Comparison of ENCODE assay signal across 13 cellular contexts in genomic region chr15:65883571-65883970, GRCh38.
"Had no signal": no experiment of that assay in that cellular context is flagged by ENCODE, and none has a peak within 500 bp of the region (broad histone marks: within the 10 kb centered on the region; RNA-seq: fewer than 3 reads in every experiment).

No MANE protein-coding gene starts in this region.

- H3K4me1 Mint-ChIP-seq: neural progenitor cell had no signal

- H3K36me3 ChIP-seq: uterus had no signal

- H3K4me3 ChIP-seq: ascending aorta, esophagus squamous epithelium, left lung, neural progenitor cell, pancreas, uterus had no signal

- H3K27me3 ChIP-seq: ascending aorta, esophagus squamous epithelium, left lung, neural progenitor cell, pancreas, uterus had no signal

- H3K27ac Mint-ChIP-seq: neural progenitor cell had no signal

- ATAC-seq: left lung; pancreas; stimulated activated naive CD8-positive, alpha-beta T cell treated with anti-CD3 and anti-CD28 coated beads, Interleukin-15, amount 100 ng/mL, for 72 hours had no signal

- DNase-seq: activated CD4-positive, alpha-beta T cell treated with anti-CD3 and anti-CD28 coated beads, Interleukin-2, amount 10 ng/mL, durations not matched to agents 7 days and 5 days; activated effector memory CD4-positive, alpha-beta T cell treated with anti-CD3 and anti-CD28 coated beads, Interleukin-2, amount 50 U/mL, for 16 hours; activated T-cell treated with anti-CD3 and anti-CD28 coated beads for 4 hours; esophagus squamous epithelium; foreskin fibroblast; head of caudate nucleus; left lung; pancreas; stimulated activated CD4-positive, alpha-beta T cell treated with anti-CD3 and anti-CD28 coated beads, Interleukin-2, amount 100 ng/mL, for 48 hours; stimulated activated naive CD8-positive, alpha-beta T cell treated with anti-CD3 and anti-CD28 coated beads, Interleukin-15, amount 100 ng/mL, for 72 hours; uterus had no signal

- H3K4me3 Mint-ChIP-seq: activated CD4-positive, alpha-beta T cell treated with anti-CD3 and anti-CD28 coated beads, Interleukin-2, amount 10 ng/mL, durations not matched to agents 7 days and 5 days; neural progenitor cell; stimulated activated naive CD8-positive, alpha-beta T cell treated with anti-CD3 and anti-CD28 coated beads, Interleukin-15, amount 100 ng/mL, for 72 hours had no signal

- H3K4me1 ChIP-seq: ascending aorta, neural progenitor cell, uterus had no signal

- H3K9me3 Mint-ChIP-seq: activated CD4-positive, alpha-beta T cell treated with anti-CD3 and anti-CD28 coated beads, Interleukin-2, amount 10 ng/mL, durations not matched to agents 7 days and 5 days; neural progenitor cell; stimulated activated naive CD8-positive, alpha-beta T cell treated with anti-CD3 and anti-CD28 coated beads, Interleukin-15, amount 100 ng/mL, for 72 hours had no signal

- H3K27me3 Mint-ChIP-seq: activated CD4-positive, alpha-beta T cell treated with anti-CD3 and anti-CD28 coated beads, Interleukin-2, amount 10 ng/mL, durations not matched to agents 7 days and 5 days; stimulated activated naive CD8-positive, alpha-beta T cell treated with anti-CD3 and anti-CD28 coated beads, Interleukin-15, amount 100 ng/mL, for 72 hours had no signal

- H3K9me3 ChIP-seq: ascending aorta, esophagus squamous epithelium, left lung, pancreas, uterus had no signal

- H3K27ac ChIP-seq: ascending aorta, esophagus squamous epithelium, left lung, neural progenitor cell, pancreas, uterus had no signal
